9 cellular contexts compared by ENCODE assay signal in the genomic region with DNA sequence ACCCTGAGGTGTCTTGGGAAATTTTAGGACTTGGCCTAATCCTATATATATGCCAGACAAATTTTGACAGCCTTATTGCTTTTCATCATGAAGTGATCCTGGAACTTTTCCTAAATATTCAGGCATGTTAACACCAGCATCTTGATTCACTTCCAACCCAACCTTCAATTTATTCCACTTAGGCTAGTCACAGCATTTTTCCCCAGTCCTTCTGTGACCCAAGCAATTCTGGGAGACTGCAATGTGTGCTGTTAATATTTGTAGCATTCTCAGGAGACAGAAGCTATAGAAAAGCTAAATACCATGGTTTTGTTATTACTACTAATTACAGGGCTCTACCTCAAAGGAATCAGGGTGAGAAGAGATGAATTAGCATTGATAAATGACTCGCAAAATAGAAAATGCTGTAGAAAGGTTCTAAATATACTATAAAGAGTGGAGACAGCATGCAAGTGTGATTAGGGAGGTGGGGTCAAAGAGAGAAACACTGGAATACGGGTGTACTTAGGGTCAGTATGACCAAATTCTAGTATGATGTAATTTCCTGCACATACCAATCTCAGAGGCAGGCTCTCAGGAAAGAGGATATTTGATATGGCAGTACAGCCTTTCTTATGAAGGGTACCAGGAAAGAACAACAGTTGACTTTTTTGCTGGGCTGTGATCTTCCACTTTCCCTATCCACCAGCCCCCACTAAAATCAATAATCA. TPM values are rescaled to one million over a fixed set of nuclear protein-coding genes. Genes with fewer than 3 reads are reported as not detected.
DNase-seq lines count a peak whose midpoint lies in the region; ATAC-seq and TF ChIP-seq lines count a peak whose summit lies in the region.
"Had no signal": no experiment of that assay in that cellular context is flagged by ENCODE, and none has a peak within 500 bp of the region (broad histone marks: within the 10 kb centered on the region; RNA-seq: fewer than 3 reads in every experiment).

No MANE protein-coding gene starts in this region.

- ATAC-seq in HG02870 (IDR thresholded peaks at IDR 0.05; ENCODE audit: unreplicated experiment) (no peak), omental fat pad (ENCODE audit: low FRiP score) (no peak)
- ATAC-seq: T-helper 17 cell had no signal

- no peak for TF ChIP-seq CTCF in omental fat pad (IDR thresholded peaks at IDR 0.05)

- DNase-seq in AG08396 (ENCODE audit: low spot score) (peak; percentile 31), NCI-H460 (ENCODE audit: extremely low read depth, low read depth) (peak; percentile 6), dermis blood vessel endothelial cell (peak; percentile 62), myocyte (ENCODE audit: low read depth) (peak; percentile 45), midbrain (lab: John Stamatoyannopoulos, UW) (no peak), putamen (ENCODE audit: low spot score) (no peak), omental fat pad (ENCODE audit: low spot score) (no peak)
- DNase-seq: T-helper 17 cell had no signal

RNA-seq across cellular contexts. Expression of a gene that starts 29.1 kb away (rescaled TPM):
- total RNA-seq in NCI-H460 (2014; rRNA removed; shearing (Covaris generic)): not detected in 2 replicates
- not detected in 2 replicates for polyA plus RNA-seq in NCI-H460 (2014; cell fraction: nucleus; rRNA removed)
- total RNA-seq in dermis blood vessel endothelial cell (0.17 and 0.37 TPM in 2 replicates), myocyte (51.2 and 55.7 TPM in 2 replicates), omental fat pad (10 to 100 TPM; 25.4 to 44.0 (median 40.6) TPM)
- polyA plus RNA-seq in myocyte (2012): 4.4 TPM
- total RNA-seq: T-helper 17 cell had no signal

Comparison
In these comparisons a context has a peak if more than half of its experiments do, and no peak if none do; other contexts are left out.
1. DNase-seq: peak in AG08396 (single experiment), NCI-H460 (single experiment), dermis blood vessel endothelial cell (single experiment) and myocyte (single experiment); none in midbrain (single experiment), putamen (single experiment) and omental fat pad (single experiment).
2. RNA of a gene that starts 29.1 kb away (total RNA-seq): 51.2 to 55.7 TPM in myocyte and 25.4 to 44.0 TPM in omental fat pad; 0.17 to 0.37 TPM in dermis blood vessel endothelial cell and not detected in NCI-H460; every median in the first group is over 10 times any median in the second.